In the genomic region with DNA sequence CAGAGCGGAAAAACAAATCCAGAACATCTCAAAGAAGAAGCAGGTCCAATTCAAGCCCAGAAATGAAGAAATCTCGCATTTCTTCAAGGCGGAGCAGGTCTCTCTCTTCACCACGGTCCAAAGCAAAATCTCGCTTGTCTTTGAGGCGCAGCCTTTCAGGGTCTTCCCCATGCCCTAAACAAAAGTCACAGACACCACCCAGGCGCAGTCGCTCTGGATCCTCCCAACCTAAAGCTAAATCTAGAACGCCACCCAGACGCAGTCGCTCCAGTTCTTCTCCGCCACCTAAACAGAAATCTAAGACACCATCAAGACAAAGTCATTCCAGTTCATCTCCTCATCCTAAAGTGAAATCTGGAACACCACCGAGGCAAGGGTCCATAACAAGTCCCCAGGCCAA, we compare ENCODE assay signal across 19 cellular contexts. TPM values are rescaled to one million over a fixed set of nuclear protein-coding genes. Genes with fewer than 3 reads are reported as not detected.
DNase-seq lines count a peak whose midpoint lies in the region; ATAC-seq and TF ChIP-seq lines count a peak whose summit lies in the region.
"Had no signal": no experiment of that assay in that cellular context is flagged by ENCODE, and none has a peak within 500 bp of the region (broad histone marks: within the 10 kb centered on the region; RNA-seq: fewer than 3 reads in every experiment).

No MANE protein-coding gene starts in this region.

- no peaks in the 10 kb centered on the region for H3K4me1 ChIP-seq in CD8-positive, alpha-beta T cell (ENCODE audit: insufficient read depth, low read length)
- no peaks in the 10 kb centered on the region for H3K4me1 ChIP-seq in HAP-1
- no peaks in the 10 kb centered on the region for H3K4me1 ChIP-seq in thyroid gland

- no peak for TF ChIP-seq CTCF in CD8-positive, alpha-beta T cell (IDR thresholded peaks at IDR 0.05)
- TF ChIP-seq CTCF in thyroid gland (IDR thresholded peaks at IDR 0.05), result no peak

- no peak for TF ChIP-seq POLR2A in thyroid gland (IDR thresholded peaks at IDR 0.05)

- H3K4me1 Mint-ChIP-seq in activated T-cell treated with anti-CD3 and anti-CD28 coated beads, Interleukin-2, amount 50 U/mL, for 24 hours (ENCODE audit: low read depth), result peaks cover 38% of the 10 kb centered on the region
- H3K4me1 Mint-ChIP-seq in CD8-positive, alpha-beta T cell (ENCODE audit: low read depth), result peaks cover 28% of the 10 kb centered on the region
- H3K4me1 Mint-ChIP-seq in activated naive CD8-positive, alpha-beta T cell treated with anti-CD3 and anti-CD28 coated beads, Interleukin-2, amount 50 U/mL, for 24 hours, result peaks cover 7% of the 10 kb centered on the region
- H3K4me1 Mint-ChIP-seq in naive B cell, result peaks cover 16 to 41% (median 34%) of the 10 kb centered on the region in 3 donors

- no peaks in the 10 kb centered on the region for H3K27me3 Mint-ChIP-seq in activated T-cell treated with anti-CD3 and anti-CD28 coated beads, Interleukin-2, amount 50 U/mL, for 24 hours
- no peaks in the 10 kb centered on the region for H3K27me3 Mint-ChIP-seq in CD8-positive, alpha-beta T cell (ENCODE audit: low read depth)
- no peaks in the 10 kb centered on the region for H3K27me3 Mint-ChIP-seq in activated naive CD8-positive, alpha-beta T cell treated with anti-CD3 and anti-CD28 coated beads, Interleukin-2, amount 50 U/mL, for 24 hours
- H3K27me3 Mint-ChIP-seq in naive B cell, result no peaks in the 10 kb centered on the region

- in situ Hi-C loops in HAP-1 (cut with MboI; ENCODE audit: low sequenced_read_pairs), result no loop called here

- H3K9me3 Mint-ChIP-seq in activated T-cell treated with anti-CD3 and anti-CD28 coated beads, Interleukin-2, amount 50 U/mL, for 24 hours, result no peaks in the 10 kb centered on the region
- H3K9me3 Mint-ChIP-seq in CD8-positive, alpha-beta T cell, result no peaks in the 10 kb centered on the region
- no peaks in the 10 kb centered on the region for H3K9me3 Mint-ChIP-seq in activated naive CD8-positive, alpha-beta T cell treated with anti-CD3 and anti-CD28 coated beads, Interleukin-2, amount 50 U/mL, for 24 hours
- H3K9me3 Mint-ChIP-seq in naive B cell, result peaks cover 0 to 2% (median 0%) of the 10 kb centered on the region in 7 donors

- peaks cover 97% of the 10 kb centered on the region for H3K36me3 ChIP-seq in CD8-positive, alpha-beta T cell (ENCODE audit: insufficient read depth, low read length)
- H3K36me3 ChIP-seq in HAP-1 (replicated peaks) (peaks cover 100% of the 10 kb centered on the region), thyroid gland (peaks cover 99 to 100% of the 10 kb centered on the region in 2 donors)

- WGBS in thyroid gland, 2 donors, result 97 to 99% methylated on average over 13 of the region's 13 CpGs

- no peak for DNase-seq in activated T-cell treated with anti-CD3 and anti-CD28 coated beads, Interleukin-2, amount 50 U/mL, for 24 hours
- DNase-seq in activated T-cell treated with anti-CD3 and anti-CD28 coated beads for 4 hours (no peak), naive B cell (no peak), HAP-1 (ENCODE audit: low spot score in 2 of 2) (no peak), thyroid gland (no peak)
- DNase-seq in CD8-positive, alpha-beta T cell, result no peak
- DNase-seq in activated naive CD8-positive, alpha-beta T cell treated with anti-CD3 and anti-CD28 coated beads, Interleukin-2, amount 50 U/mL, for 24 hours, result no peak
- DNase-seq in activated effector memory CD4-positive, alpha-beta T cell treated with Interleukin-2 at 50 U/mL for 16 hours, result no peak
- DNase-seq: DMS79, KG1, NCI-H1092, NCI-H1694 treated with DMSO at 0.1 percent for 48 hours, NCI-H446, NCI-H82, SHP77 had no signal

- no peak overlapping the region for H3K4me3 Mint-ChIP-seq in activated T-cell treated with anti-CD3 and anti-CD28 coated beads, Interleukin-2, amount 50 U/mL, for 24 hours
- no peak overlapping the region for H3K4me3 Mint-ChIP-seq in CD8-positive, alpha-beta T cell
- no peak overlapping the region for H3K4me3 Mint-ChIP-seq in activated naive CD8-positive, alpha-beta T cell treated with anti-CD3 and anti-CD28 coated beads, Interleukin-2, amount 50 U/mL, for 24 hours
- peak overlapping the region in 1 of 8 donors; percentile 56 for H3K4me3 Mint-ChIP-seq in naive B cell

- no peaks in the 10 kb centered on the region for H3K27me3 ChIP-seq in CD8-positive, alpha-beta T cell (ENCODE audit: insufficient read depth, low read length)
- H3K27me3 ChIP-seq in HAP-1 (ENCODE audit: low read depth) (no peaks in the 10 kb centered on the region), thyroid gland (no peaks in the 10 kb centered on the region)
- H3K27me3 ChIP-seq: BLaER1 treated with 17β-estradiol and CSF1 and Interleukin-3, amounts not matched to agents 10 nM and 100 nM had no signal

- no peak overlapping the region for H3K27ac ChIP-seq in CD8-positive, alpha-beta T cell (ENCODE audit: low read depth, low read length)
- H3K27ac ChIP-seq in thyroid gland, result no peak overlapping the region
- H3K27ac ChIP-seq: BLaER1 treated with 17β-estradiol and CSF1 and Interleukin-3, amounts not matched to agents 10 nM and 100 nM had no signal

- CTCF ChIA-PET in CD8-positive, alpha-beta T cell (lab: Charles Lee), result interaction anchor here (0.9 to 1.3 kb wide), 2 partner anchors 9 to 11 kb away, joined by 3 read pairs; no protein-coding TSS in a partner anchor

- ATAC-seq in CD8-positive, alpha-beta T cell, result no peak
- no peak for ATAC-seq in activated naive CD8-positive, alpha-beta T cell treated with anti-CD3 and anti-CD28 coated beads, Interleukin-2, amount 50 U/mL, for 24 hours
- ATAC-seq in naive B cell (ENCODE audit: low read depth in 2 of 2), result no peak

- H3K36me3 Mint-ChIP-seq in activated T-cell treated with anti-CD3 and anti-CD28 coated beads, Interleukin-2, amount 50 U/mL, for 24 hours (ENCODE audit: low read depth), result peaks cover 100% of the 10 kb centered on the region
- H3K36me3 Mint-ChIP-seq in CD8-positive, alpha-beta T cell, result peaks cover 98% of the 10 kb centered on the region
- H3K36me3 Mint-ChIP-seq in activated naive CD8-positive, alpha-beta T cell treated with anti-CD3 and anti-CD28 coated beads, Interleukin-2, amount 50 U/mL, for 24 hours (ENCODE audit: low read depth), result peaks cover 94% of the 10 kb centered on the region
- peaks cover 61 to 84% of the 10 kb centered on the region in 2 donors for H3K36me3 Mint-ChIP-seq in naive B cell

- no peaks in the 10 kb centered on the region for H3K9me3 ChIP-seq in CD8-positive, alpha-beta T cell (ENCODE audit: low read length)
- H3K9me3 ChIP-seq in HAP-1 (no peaks in the 10 kb centered on the region), thyroid gland (no peaks in the 10 kb centered on the region)
- H3K9me3 ChIP-seq: BLaER1 treated with 17β-estradiol and CSF1 and Interleukin-3, amounts not matched to agents 10 nM and 100 nM had no signal

- intact Hi-C loops in CD8-positive, alpha-beta T cell (cut with DNase I, micrococcal nuclease), result no loop called here
- intact Hi-C loops in thyroid gland (cut with DNase I), result no loop called here

- H3K27ac Mint-ChIP-seq in activated T-cell treated with anti-CD3 and anti-CD28 coated beads, Interleukin-2, amount 50 U/mL, for 24 hours, result peak overlapping the region; percentile 19
- peak overlapping the region; percentile 55 for H3K27ac Mint-ChIP-seq in CD8-positive, alpha-beta T cell
- H3K27ac Mint-ChIP-seq in activated naive CD8-positive, alpha-beta T cell treated with anti-CD3 and anti-CD28 coated beads, Interleukin-2, amount 50 U/mL, for 24 hours, result peak overlapping the region; percentile 59
- peak overlapping the region in 5 of 6 donors; percentile 2 to 82 (median 35) for H3K27ac Mint-ChIP-seq in naive B cell

- POLR2A ChIA-PET in CD8-positive, alpha-beta T cell (lab: Charles Lee), result interaction anchor here (0.8 kb wide), 1 partner anchor 13 kb away, joined by 3 read pairs; no protein-coding TSS in a partner anchor

- no peak overlapping the region for H3K4me3 ChIP-seq in CD8-positive, alpha-beta T cell (ENCODE audit: low read depth, low read length)
- no peak overlapping the region for H3K4me3 ChIP-seq in HAP-1
- H3K4me3 ChIP-seq in thyroid gland (replicated peaks in 1 of 3), result no peak overlapping the region
- H3K4me3 ChIP-seq: BLaER1 treated with 17β-estradiol and CSF1 and Interleukin-3, amounts not matched to agents 10 nM and 100 nM had no signal

RNA-seq across cellular contexts. Expression of a gene that starts 10.3 kb away (rescaled TPM):
- 1,000 to 10,000 TPM; 1,249 to 1,283 TPM for total RNA-seq in CD8-positive, alpha-beta T cell
- 100 to 1,000 TPM in 1 of 6 donors, 10 to 100 TPM in 5; 25.0 to 147 (median 45.1) TPM for polyA plus RNA-seq in naive B cell (ENCODE audit: low read depth in 6 of 6)
- total RNA-seq in thyroid gland, result 100 to 1,000 TPM; 262 to 378 (median 312) TPM

RNA-seq across cellular contexts. Expression of a gene that starts 14.4 kb away (rescaled TPM):
- 10 to 100 TPM; 70.3 to 71.5 TPM for total RNA-seq in CD8-positive, alpha-beta T cell
- polyA plus RNA-seq in naive B cell (ENCODE audit: low read depth in 6 of 6), result 100 to 1,000 TPM; 159 to 241 (median 203) TPM
- total RNA-seq in thyroid gland, result 100 to 1,000 TPM; 373 to 786 (median 647) TPM

RNA-seq across cellular contexts. Expression of a gene that starts 24.6 kb away (rescaled TPM):
- total RNA-seq in CD8-positive, alpha-beta T cell, result not detected
- polyA plus RNA-seq in naive B cell (ENCODE audit: low read depth in 6 of 6), result not detected
- total RNA-seq in thyroid gland, result not detected
- total RNA-seq: M059J had no signal

RNA-seq across cellular contexts. Expression of a gene that starts 35.6 kb away (rescaled TPM):
- total RNA-seq in CD8-positive, alpha-beta T cell, result not detected
- not detected for polyA plus RNA-seq in naive B cell (ENCODE audit: low read depth in 6 of 6)
- total RNA-seq in thyroid gland, result not detected
- total RNA-seq: A172, G401, M059J had no signal

RNA-seq across cellular contexts. Expression of a gene that starts 42.7 kb away (rescaled TPM):
- under 1 TPM; 0.53 to 0.65 TPM for total RNA-seq in CD8-positive, alpha-beta T cell
- under 1 TPM in 1 of 6 donors, not detected in 5; 0.36 TPM for polyA plus RNA-seq in naive B cell (ENCODE audit: low read depth in 6 of 6)
- 1 to 10 TPM in 3 of 4 donors, not detected in 1; 1.1 to 1.5 (median 1.1) TPM for total RNA-seq in thyroid gland

Comparison
In these comparisons a context has a peak if more than half of its experiments do, and no peak if none do; other contexts are left out.
1. RNA of a gene that starts 14.4 kb away (total RNA-seq): 373 to 786 TPM in thyroid gland; 70.3 to 71.5 TPM in CD8-positive, alpha-beta T cell; every median in the first group is over 4 times any median in the second.
2. Peak in every context shown above with its lines, with median percentiles within 50 percentile points of each other: H3K27ac Mint-ChIP-seq.